In the genomic region with DNA sequence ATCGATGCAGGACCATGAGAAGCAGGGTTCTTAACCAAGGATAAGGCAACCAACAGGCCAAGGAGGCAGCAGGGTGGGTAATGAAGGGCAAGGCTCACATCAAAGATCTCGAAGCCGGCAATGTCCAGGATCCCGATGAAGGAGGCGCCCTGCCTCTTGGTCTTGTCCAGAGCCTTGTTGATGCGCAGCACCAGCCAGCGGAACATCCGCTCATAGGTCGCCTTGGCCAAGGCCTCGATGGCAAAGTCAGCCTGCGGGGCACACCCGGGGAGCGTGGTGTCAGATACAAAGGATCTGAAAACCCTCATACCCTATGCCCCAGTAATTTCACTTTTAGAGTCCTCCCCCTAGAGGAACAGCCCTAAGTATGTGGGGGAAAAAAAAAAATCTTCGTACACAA, we compare ENCODE assay signal across 17 cellular contexts.
DNase-seq lines count a peak whose midpoint lies in the region; ATAC-seq and TF ChIP-seq lines count a peak whose summit lies in the region.
"Had no signal": no experiment of that assay in that cellular context is flagged by ENCODE, and none has a peak within 500 bp of the region (broad histone marks: within the 10 kb centered on the region; RNA-seq: fewer than 3 reads in every experiment).

No MANE protein-coding gene starts in this region.

- no peak overlapping the region for H3K18ac ChIP-seq in IMR-90 (ENCODE audit: low read depth, low read length)

- TF ChIP-seq RAD21 in IMR-90 (IDR thresholded peaks at IDR 0.05; ENCODE audit: low read length): no peak

- no peak overlapping the region for H3K4me3 ChIP-seq in IMR-90 (ENCODE audit: insufficient read depth, low read depth, low read length)
- no peak overlapping the region for H3K4me3 ChIP-seq in sigmoid colon
- H3K4me3 ChIP-seq in GM23338: no peak overlapping the region

- H2AFZ ChIP-seq in IMR-90 (replicated peaks; ENCODE audit: low read length, poor library complexity) (peak overlapping the region; percentile 3), GM23338 (no peak overlapping the region)

- H2BK20ac ChIP-seq in IMR-90 (ENCODE audit: low read depth, low read length): no peak overlapping the region

- peaks cover 8% of the 10 kb centered on the region for H3K9me1 ChIP-seq in IMR-90 (ENCODE audit: insufficient read depth, low read length)

- no peaks in the 10 kb centered on the region for H3K79me2 ChIP-seq in GM23338 (replicated peaks; ENCODE audit: insufficient read depth)

- H3K4me1 ChIP-seq in IMR-90 (ENCODE audit: control insufficient read depth, insufficient read depth, low read length): no peaks in the 10 kb centered on the region
- H3K4me1 ChIP-seq in sigmoid colon: peaks cover 0 to 47% (median 33%) of the 10 kb centered on the region in 4 donors
- no peaks in the 10 kb centered on the region for H3K4me1 ChIP-seq in GM23338 (ENCODE audit: insufficient read depth)
- H3K4me1 ChIP-seq: BE2C had no signal

- no peak overlapping the region for H3K23ac ChIP-seq in IMR-90 (ENCODE audit: low read depth, low read length)

- H4K5ac ChIP-seq in IMR-90 (ENCODE audit: low read depth, low read length): peak overlapping the region; percentile 5; the same call in 1 of the 2 replicates

- H3K4me2 ChIP-seq in IMR-90 (ENCODE audit: low read depth, low read length) (no peak overlapping the region), GM23338 (no peak overlapping the region)

- H4K91ac ChIP-seq in IMR-90 (ENCODE audit: insufficient read depth, low read depth, low read length): no peak overlapping the region

- H3K9me2 ChIP-seq in GM23338 (ENCODE audit: insufficient read depth): no peaks in the 10 kb centered on the region

- H3K27ac ChIP-seq in IMR-90 (ENCODE audit: insufficient read depth, low read length) (peak overlapping the region; percentile 9; the same call in 1 of the 2 replicates), sigmoid colon (peak overlapping the region; percentile 96 to 100 (median 99)), GM23338 (ENCODE audit: low read depth) (no peak overlapping the region)

- no peak for ATAC-seq in IMR-90 (ENCODE audit: low read depth)
- ATAC-seq in effector memory CD8-positive, alpha-beta T cell (replicated peaks): no peak
- ATAC-seq in GM23338: no peak
- ATAC-seq: activated CD8-positive, alpha-beta memory T cell treated with anti-CD3 and anti-CD28 coated beads, Interleukin-2, amount 10 ng/mL, durations not matched to agents 7 days and 5 days had no signal

- H2BK15ac ChIP-seq in IMR-90 (ENCODE audit: low read depth, low read length): no peak overlapping the region

- peaks cover 77% of the 10 kb centered on the region for H4K20me1 ChIP-seq in IMR-90 (ENCODE audit: insufficient read depth, low read length)
- H4K20me1 ChIP-seq in GM23338 (replicated peaks; ENCODE audit: insufficient read depth): peaks cover 5% of the 10 kb centered on the region

- TF ChIP-seq CTCF in IMR-90 (conservative IDR thresholded peaks at IDR 0.05; ENCODE audit: low read depth, low read length): no peak
- TF ChIP-seq CTCF in sigmoid colon (IDR thresholded peaks at IDR 0.05): no peak
- no peak for TF ChIP-seq CTCF in GM23338 (conservative IDR thresholded peaks at IDR 0.05; ENCODE audit: low read depth in 2 of 2)

- POLR2A ChIA-PET in IMR-90 (lab: Charles Lee; ENCODE audit: unreplicated experiment): interaction anchor here (0.6 kb wide), 2 partner anchors 67 to 212 kb away, joined by 3 to 4 read pairs; no protein-coding TSS in a partner anchor

- peak overlapping the region; percentile 31 for H2BK5ac ChIP-seq in IMR-90 (ENCODE audit: low read depth, low read length, poor library complexity, severe bottlenecking)

- dilution Hi-C loops in IMR-90 (cut with HindIII; ENCODE audit: low sequenced_read_pairs, unreplicated experiment): no loop called here

- H3K27me3 ChIP-seq in IMR-90 (ENCODE audit: control insufficient read depth, insufficient read depth, low read length) (no peaks in the 10 kb centered on the region), sigmoid colon (no peaks in the 10 kb centered on the region), GM23338 (ENCODE audit: insufficient read depth) (no peaks in the 10 kb centered on the region)
- H3K27me3 ChIP-seq: BE2C had no signal

- H3K4ac ChIP-seq in IMR-90 (ENCODE audit: low read depth, low read length): peak overlapping the region; percentile 32; the same call in 1 of the 2 replicates

- H3K56ac ChIP-seq in IMR-90 (ENCODE audit: extremely low read depth, insufficient read depth, low read length): no peak overlapping the region

- no peak overlapping the region for H2AK5ac ChIP-seq in IMR-90 (ENCODE audit: low read depth, low read length)

- no peak overlapping the region for H3K9ac ChIP-seq in IMR-90 (ENCODE audit: low read depth, low read length)

- H3K27ac Mint-ChIP-seq in activated T-cell treated with anti-CD3 and anti-CD28 coated beads, Interleukin-2, amount 50 U/mL, for 24 hours: peak overlapping the region; percentile 81
- peak overlapping the region; percentile 25 to 77 for H3K27ac Mint-ChIP-seq in effector memory CD8-positive, alpha-beta T cell
- no peak overlapping the region for H3K27ac Mint-ChIP-seq in GM23338
- H3K27ac Mint-ChIP-seq: activated CD8-positive, alpha-beta memory T cell treated with anti-CD3 and anti-CD28 coated beads, Interleukin-2, amount 10 ng/mL, durations not matched to agents 7 days and 5 days; nephron had no signal

- H3K4me3 Mint-ChIP-seq in activated T-cell treated with anti-CD3 and anti-CD28 coated beads, Interleukin-2, amount 50 U/mL, for 24 hours: no peak overlapping the region
- no peak overlapping the region for H3K4me3 Mint-ChIP-seq in effector memory CD8-positive, alpha-beta T cell
- H3K4me3 Mint-ChIP-seq in GM23338: no peak overlapping the region
- H3K4me3 Mint-ChIP-seq: activated CD8-positive, alpha-beta memory T cell treated with anti-CD3 and anti-CD28 coated beads, Interleukin-2, amount 10 ng/mL, durations not matched to agents 7 days and 5 days; nephron had no signal

- CTCF ChIA-PET in IMR-90 (lab: Yijun Ruan, JAX): no interaction called here

- peaks cover 2% of the 10 kb centered on the region for H3K4me1 Mint-ChIP-seq in activated T-cell treated with anti-CD3 and anti-CD28 coated beads, Interleukin-2, amount 50 U/mL, for 24 hours (ENCODE audit: low read depth)
- H3K4me1 Mint-ChIP-seq in effector memory CD8-positive, alpha-beta T cell (ENCODE audit: low read depth in 2 of 2): peaks cover 1 to 2% of the 10 kb centered on the region in 2 donors
- H3K4me1 Mint-ChIP-seq in GM23338: no peaks in the 10 kb centered on the region
- H3K4me1 Mint-ChIP-seq: activated CD8-positive, alpha-beta memory T cell treated with anti-CD3 and anti-CD28 coated beads, Interleukin-2, amount 10 ng/mL, durations not matched to agents 7 days and 5 days; nephron had no signal

- H3K14ac ChIP-seq in IMR-90 (replicated peaks; ENCODE audit: low read depth, low read length): no peak overlapping the region

- H3K9me3 ChIP-seq in IMR-90 (ENCODE audit: control insufficient read depth, insufficient read depth, low read length) (no peaks in the 10 kb centered on the region), sigmoid colon (no peaks in the 10 kb centered on the region)
- H3K9me3 ChIP-seq: BE2C had no signal

- 0 out of 2 replicates have a peak, but pooled peaks cover 2% of the 10 kb centered on the region for H3F3A ChIP-seq in GM23338 (replicated peaks; ENCODE audit: low read depth)

- intact Hi-C loops in IMR-90 (cut with micrococcal nuclease) (no loop called here), sigmoid colon (cut with DNase I) (no loop called here)

- no peak overlapping the region for H2BK120ac ChIP-seq in IMR-90 (ENCODE audit: low read depth, low read length)

- no peak for TF ChIP-seq POLR2A in IMR-90 (IDR thresholded peaks at IDR 0.05; ENCODE audit: low read depth, low read length)
- no peak for TF ChIP-seq POLR2A in sigmoid colon (IDR thresholded peaks at IDR 0.05)

- no peak for DNase-seq in activated T-cell treated with anti-CD3 and anti-CD28 coated beads, Interleukin-2, amount 50 U/mL, for 24 hours
- DNase-seq in activated T-cell treated with anti-CD3 and anti-CD28 coated beads, Interleukin-2, amount 50 U/mL, for 48 hours: no peak
- DNase-seq in IMR-90 (no peak), sigmoid colon (no peak), GDM1 (lab: John Stamatoyannopoulos, UW) (no peak), GM23338 (ENCODE audit: low spot score) (no peak)
- no peak for DNase-seq in effector memory CD8-positive, alpha-beta T cell
- DNase-seq in stimulated activated CD4-positive, alpha-beta T cell treated with anti-CD3 and anti-CD28 coated beads, Interleukin-15, amount 100 ng/mL, for 24 hours: no peak
- DNase-seq: activated CD4-positive, CD25-positive, alpha-beta regulatory T cell treated with anti-CD3 and anti-CD28 coated beads, Interleukin-2, amount 50 U/mL, for 72 hours; activated CD8-positive, alpha-beta memory T cell treated with anti-CD3 and anti-CD28 coated beads, Interleukin-2, amount 10 ng/mL, durations not matched to agents 7 days and 5 days; activated effector memory CD4-positive, alpha-beta T cell treated with Interleukin-2 at 50 U/mL for 16 hours; BE2C; cerebellar nuclear complex; NCI-H1436 treated with DMSO at 0.1 percent for 48 hours; NCI-H524; stimulated activated CD4-positive, alpha-beta T cell treated with anti-CD3 and anti-CD28 coated beads, Interleukin-4, amount 100 ng/mL, for 1 hour had no signal

- peak overlapping the region in 1 of 2 experiments; percentile 50; a peak in 1 of 4 replicates for H4K8ac ChIP-seq in IMR-90 (ENCODE audit: low read depth in 2 of 2, low read length in 2 of 2)

- in situ Hi-C loops in IMR-90 (cut with MboI; ENCODE audit: low sequenced_read_pairs): no loop called here

- peaks cover 98% of the 10 kb centered on the region for H3K36me3 Mint-ChIP-seq in activated T-cell treated with anti-CD3 and anti-CD28 coated beads, Interleukin-2, amount 50 U/mL, for 24 hours (ENCODE audit: low read depth)
- peaks cover 100% of the 10 kb centered on the region for H3K36me3 Mint-ChIP-seq in effector memory CD8-positive, alpha-beta T cell (ENCODE audit: insufficient read depth)
- H3K36me3 Mint-ChIP-seq in GM23338 (ENCODE audit: low read depth): peaks cover 86% of the 10 kb centered on the region

- 100% methylated on average over 1 of the region's 14 CpGs; no CpG with 5 or more reads in 1 of the 2 experiments for WGBS in IMR-90 (ENCODE audit: extremely low coverage in 2 of 2, insufficient read length in 1 of 2), 2 experiments
- 96 to 97% methylated on average over 14 of the region's 14 CpGs for WGBS in sigmoid colon, 2 donors

- no peaks in the 10 kb centered on the region for H3K9me3 Mint-ChIP-seq in activated T-cell treated with anti-CD3 and anti-CD28 coated beads, Interleukin-2, amount 50 U/mL, for 24 hours
- no peaks in the 10 kb centered on the region for H3K9me3 Mint-ChIP-seq in effector memory CD8-positive, alpha-beta T cell
- no peaks in the 10 kb centered on the region for H3K9me3 Mint-ChIP-seq in GM23338
- H3K9me3 Mint-ChIP-seq: nephron had no signal

- peaks cover 59 to 89% of the 10 kb centered on the region in 2 experiments for H3K79me1 ChIP-seq in IMR-90 (ENCODE audit: low read depth in 1 of 2, low read length in 2 of 2)

- TF ChIP-seq EP300 in sigmoid colon (IDR thresholded peaks at IDR 0.05): no peak

- H2AK9ac ChIP-seq in IMR-90 (replicated peaks; ENCODE audit: low read depth, low read length, poor library complexity): no peak overlapping the region

- no TSS peak for BruUV-seq in IMR-90 (replicated peaks; lab: Mats Ljungman, UMichigan)

- H3K36me3 ChIP-seq in IMR-90 (ENCODE audit: control insufficient read depth, insufficient read depth, low read length): peaks cover 91% of the 10 kb centered on the region
- peaks cover 53 to 100% (median 93%) of the 10 kb centered on the region in 4 donors for H3K36me3 ChIP-seq in sigmoid colon
- H3K36me3 ChIP-seq in GM23338 (ENCODE audit: insufficient read depth): peaks cover 65% of the 10 kb centered on the region

- no peaks in the 10 kb centered on the region for H3K27me3 Mint-ChIP-seq in activated T-cell treated with anti-CD3 and anti-CD28 coated beads, Interleukin-2, amount 50 U/mL, for 24 hours
- no peaks in the 10 kb centered on the region for H3K27me3 Mint-ChIP-seq in effector memory CD8-positive, alpha-beta T cell
- H3K27me3 Mint-ChIP-seq in GM23338 (ENCODE audit: insufficient read depth, low read depth, poor library complexity): peaks cover 5% of the 10 kb centered on the region
- H3K27me3 Mint-ChIP-seq: activated CD8-positive, alpha-beta memory T cell treated with anti-CD3 and anti-CD28 coated beads, Interleukin-2, amount 10 ng/mL, durations not matched to agents 7 days and 5 days had no signal
